In the genomic region with DNA sequence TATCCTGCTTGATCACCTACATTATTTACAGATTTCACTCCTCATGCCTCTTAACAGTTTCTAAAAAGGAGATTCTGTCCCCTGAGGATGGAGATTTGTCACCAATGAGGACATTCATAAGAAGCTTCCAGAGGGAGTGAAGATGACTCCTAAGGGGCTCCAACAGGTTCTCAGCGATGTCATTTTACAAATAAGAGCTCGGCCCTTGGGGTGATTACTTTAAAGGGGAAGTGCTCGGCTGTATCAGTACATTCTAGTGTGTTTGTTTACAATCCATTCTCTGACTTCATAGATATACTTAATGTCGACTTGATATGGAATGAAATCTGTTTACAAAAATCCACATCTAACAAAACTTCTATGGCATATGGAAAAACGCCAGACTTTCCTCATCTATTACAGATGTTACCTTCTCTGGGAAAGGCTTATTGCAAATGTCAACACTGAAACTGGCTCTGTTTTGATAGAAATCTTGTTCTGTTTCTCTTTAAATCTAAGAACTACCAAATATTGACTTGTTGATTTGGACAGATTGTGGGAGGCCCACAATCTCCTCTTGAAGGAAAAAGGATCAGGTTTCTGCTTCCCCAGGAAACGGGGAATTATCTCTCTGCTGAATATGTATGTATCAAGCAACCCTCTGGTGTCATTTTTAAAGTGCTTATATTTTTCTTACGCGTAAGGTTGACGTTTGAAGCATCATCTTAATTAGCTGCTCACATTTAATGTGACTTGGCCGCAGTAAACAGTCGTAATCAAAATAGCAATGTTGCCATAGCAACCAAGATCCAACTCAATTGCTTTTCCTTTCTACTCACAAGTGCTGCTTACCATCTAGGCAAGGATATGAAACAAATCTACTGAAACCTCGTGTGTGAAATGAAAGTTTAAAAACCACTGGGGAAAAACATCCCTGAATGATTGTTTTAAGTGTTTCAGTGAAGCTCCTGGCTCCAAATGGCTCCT, we compare ENCODE assay signal across 1 cellular context.
A peak's percentile ranks its signal among the peaks of the same experiment; 100 is the strongest.
TF ChIP-seq lines count a peak whose summit lies in the region.

No MANE protein-coding gene starts in this region.

TF ChIP-seq in HEK293, 187 proteins besides CTCF, POLR2A, EP300 and RAD21 (continued from another document):
- TF ChIP-seq ZNF274 (IDR thresholded peaks at IDR 0.05; ENCODE audit: low read length) (no peak), ZNF274 (tag by site-specific recombination; IDR thresholded peaks at IDR 0.05; ENCODE audit: borderline replicate concordance) (no peak), MEIS1 (CRISPR knock-in tag; IDR thresholded peaks at IDR 0.05; ENCODE audit: borderline replicate concordance) (no peak), ZNF529 (tag by site-specific recombination; IDR thresholded peaks at IDR 0.05; ENCODE audit: insufficient replicate concordance) (no peak), GLI2 (tag by site-specific recombination; IDR thresholded peaks at IDR 0.05; ENCODE audit: borderline replicate concordance, low read depth) (no peak; the same call in 1 of the 2 replicates), TCF7L2 (IDR thresholded peaks at IDR 0.05; ENCODE audit: borderline replicate concordance, low read depth, low read length) (no peak), HOXC10 (CRISPR knock-in tag; IDR thresholded peaks at IDR 0.05) (no peak), ZIC2 (tag by site-specific recombination; IDR thresholded peaks at IDR 0.05) (no peak), KLF7 (tag by site-specific recombination; IDR thresholded peaks at IDR 0.05; ENCODE audit: borderline replicate concordance) (no peak), ZBTB20 (tag by site-specific recombination; IDR thresholded peaks at IDR 0.05) (no peak), ZNF211 (tag by site-specific recombination; IDR thresholded peaks at IDR 0.05; ENCODE audit: low read depth) (no peak), HOXA7 (CRISPR knock-in tag; IDR thresholded peaks at IDR 0.05; ENCODE audit: borderline replicate concordance) (no peak), KLF16 (tag by site-specific recombination; IDR thresholded peaks at IDR 0.05) (no peak), GFI1B (tag by site-specific recombination; IDR thresholded peaks at IDR 0.05) (peak; percentile 69; the same call in 1 of the 2 replicates), ZNF202 (tag by site-specific recombination; IDR thresholded peaks at IDR 0.05; ENCODE audit: borderline replicate concordance) (no peak), ZNF24 (tag by site-specific recombination; IDR thresholded peaks at IDR 0.05) (no peak), ZBTB17 (tag by site-specific recombination; IDR thresholded peaks at IDR 0.05) (peak; percentile 86), ZNF19 (tag by site-specific recombination; IDR thresholded peaks at IDR 0.05; ENCODE audit: low read depth) (no peak), ZNF239 (tag by site-specific recombination; IDR thresholded peaks at IDR 0.05) (no peak), ZBTB7A (tag by site-specific recombination; IDR thresholded peaks at IDR 0.05; ENCODE audit: low read depth) (no peak), ZNF221 (tag by site-specific recombination; IDR thresholded peaks at IDR 0.05; ENCODE audit: borderline replicate concordance) (no peak)
- TF ChIP-seq, protein P1, sequence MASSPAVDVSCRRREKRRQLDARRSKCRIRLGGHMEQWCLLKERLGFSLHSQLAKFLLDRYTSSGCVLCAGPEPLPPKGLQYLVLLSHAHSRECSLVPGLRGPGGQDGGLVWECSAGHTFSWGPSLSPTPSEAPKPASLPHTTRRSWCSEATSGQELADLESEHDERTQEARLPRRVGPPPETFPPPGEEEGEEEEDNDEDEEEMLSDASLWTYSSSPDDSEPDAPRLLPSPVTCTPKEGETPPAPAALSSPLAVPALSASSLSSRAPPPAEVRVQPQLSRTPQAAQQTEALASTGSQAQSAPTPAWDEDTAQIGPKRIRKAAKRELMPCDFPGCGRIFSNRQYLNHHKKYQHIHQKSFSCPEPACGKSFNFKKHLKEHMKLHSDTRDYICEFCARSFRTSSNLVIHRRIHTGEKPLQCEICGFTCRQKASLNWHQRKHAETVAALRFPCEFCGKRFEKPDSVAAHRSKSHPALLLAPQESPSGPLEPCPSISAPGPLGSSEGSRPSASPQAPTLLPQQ (tag by site-specific recombination; IDR thresholded peaks at IDR 0.05): 0 out of 2 replicates have a peak, but pooled peaks have one; percentile 39
- TF ChIP-seq, protein P2, sequence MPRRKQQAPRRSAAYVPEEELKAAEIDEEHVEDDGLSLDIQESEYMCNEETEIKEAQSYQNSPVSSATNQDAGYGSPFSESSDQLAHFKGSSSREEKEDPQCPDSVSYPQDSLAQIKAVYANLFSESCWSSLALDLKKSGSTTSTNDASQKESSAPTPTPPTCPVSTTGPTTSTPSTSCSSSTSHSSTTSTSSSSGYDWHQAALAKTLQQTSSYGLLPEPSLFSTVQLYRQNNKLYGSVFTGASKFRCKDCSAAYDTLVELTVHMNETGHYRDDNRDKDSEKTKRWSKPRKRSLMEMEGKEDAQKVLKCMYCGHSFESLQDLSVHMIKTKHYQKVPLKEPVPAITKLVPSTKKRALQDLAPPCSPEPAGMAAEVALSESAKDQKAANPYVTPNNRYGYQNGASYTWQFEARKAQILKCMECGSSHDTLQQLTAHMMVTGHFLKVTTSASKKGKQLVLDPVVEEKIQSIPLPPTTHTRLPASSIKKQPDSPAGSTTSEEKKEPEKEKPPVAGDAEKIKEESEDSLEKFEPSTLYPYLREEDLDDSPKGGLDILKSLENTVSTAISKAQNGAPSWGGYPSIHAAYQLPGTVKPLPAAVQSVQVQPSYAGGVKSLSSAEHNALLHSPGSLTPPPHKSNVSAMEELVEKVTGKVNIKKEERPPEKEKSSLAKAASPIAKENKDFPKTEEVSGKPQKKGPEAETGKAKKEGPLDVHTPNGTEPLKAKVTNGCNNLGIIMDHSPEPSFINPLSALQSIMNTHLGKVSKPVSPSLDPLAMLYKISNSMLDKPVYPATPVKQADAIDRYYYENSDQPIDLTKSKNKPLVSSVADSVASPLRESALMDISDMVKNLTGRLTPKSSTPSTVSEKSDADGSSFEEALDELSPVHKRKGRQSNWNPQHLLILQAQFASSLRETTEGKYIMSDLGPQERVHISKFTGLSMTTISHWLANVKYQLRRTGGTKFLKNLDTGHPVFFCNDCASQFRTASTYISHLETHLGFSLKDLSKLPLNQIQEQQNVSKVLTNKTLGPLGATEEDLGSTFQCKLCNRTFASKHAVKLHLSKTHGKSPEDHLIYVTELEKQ (tag by site-specific recombination; IDR thresholded peaks at IDR 0.05; ENCODE audit: borderline replicate concordance): peak; percentile 19; the same call in 1 of the 2 replicates
- TF ChIP-seq, protein P3, sequence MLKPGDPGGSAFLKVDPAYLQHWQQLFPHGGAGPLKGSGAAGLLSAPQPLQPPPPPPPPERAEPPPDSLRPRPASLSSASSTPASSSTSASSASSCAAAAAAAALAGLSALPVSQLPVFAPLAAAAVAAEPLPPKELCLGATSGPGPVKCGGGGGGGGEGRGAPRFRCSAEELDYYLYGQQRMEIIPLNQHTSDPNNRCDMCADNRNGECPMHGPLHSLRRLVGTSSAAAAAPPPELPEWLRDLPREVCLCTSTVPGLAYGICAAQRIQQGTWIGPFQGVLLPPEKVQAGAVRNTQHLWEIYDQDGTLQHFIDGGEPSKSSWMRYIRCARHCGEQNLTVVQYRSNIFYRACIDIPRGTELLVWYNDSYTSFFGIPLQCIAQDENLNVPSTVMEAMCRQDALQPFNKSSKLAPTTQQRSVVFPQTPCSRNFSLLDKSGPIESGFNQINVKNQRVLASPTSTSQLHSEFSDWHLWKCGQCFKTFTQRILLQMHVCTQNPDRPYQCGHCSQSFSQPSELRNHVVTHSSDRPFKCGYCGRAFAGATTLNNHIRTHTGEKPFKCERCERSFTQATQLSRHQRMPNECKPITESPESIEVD (tag by site-specific recombination; IDR thresholded peaks at IDR 0.05): peak; percentile 76
- TF ChIP-seq, protein P4, sequence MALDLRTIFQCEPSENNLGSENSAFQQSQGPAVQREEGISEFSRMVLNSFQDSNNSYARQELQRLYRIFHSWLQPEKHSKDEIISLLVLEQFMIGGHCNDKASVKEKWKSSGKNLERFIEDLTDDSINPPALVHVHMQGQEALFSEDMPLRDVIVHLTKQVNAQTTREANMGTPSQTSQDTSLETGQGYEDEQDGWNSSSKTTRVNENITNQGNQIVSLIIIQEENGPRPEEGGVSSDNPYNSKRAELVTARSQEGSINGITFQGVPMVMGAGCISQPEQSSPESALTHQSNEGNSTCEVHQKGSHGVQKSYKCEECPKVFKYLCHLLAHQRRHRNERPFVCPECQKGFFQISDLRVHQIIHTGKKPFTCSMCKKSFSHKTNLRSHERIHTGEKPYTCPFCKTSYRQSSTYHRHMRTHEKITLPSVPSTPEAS (tag by site-specific recombination; IDR thresholded peaks at IDR 0.05): no peak
- TF ChIP-seq, protein P5, sequence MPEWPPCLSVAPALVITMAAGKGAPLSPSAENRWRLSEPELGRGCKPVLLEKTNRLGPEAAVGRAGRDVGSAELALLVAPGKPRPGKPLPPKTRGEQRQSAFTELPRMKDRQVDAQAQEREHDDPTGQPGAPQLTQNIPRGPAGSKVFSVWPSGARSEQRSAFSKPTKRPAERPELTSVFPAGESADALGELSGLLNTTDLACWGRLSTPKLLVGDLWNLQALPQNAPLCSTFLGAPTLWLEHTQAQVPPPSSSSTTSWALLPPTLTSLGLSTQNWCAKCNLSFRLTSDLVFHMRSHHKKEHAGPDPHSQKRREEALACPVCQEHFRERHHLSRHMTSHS (tag by site-specific recombination; IDR thresholded peaks at IDR 0.05): no peak
- TF ChIP-seq, protein P6, sequence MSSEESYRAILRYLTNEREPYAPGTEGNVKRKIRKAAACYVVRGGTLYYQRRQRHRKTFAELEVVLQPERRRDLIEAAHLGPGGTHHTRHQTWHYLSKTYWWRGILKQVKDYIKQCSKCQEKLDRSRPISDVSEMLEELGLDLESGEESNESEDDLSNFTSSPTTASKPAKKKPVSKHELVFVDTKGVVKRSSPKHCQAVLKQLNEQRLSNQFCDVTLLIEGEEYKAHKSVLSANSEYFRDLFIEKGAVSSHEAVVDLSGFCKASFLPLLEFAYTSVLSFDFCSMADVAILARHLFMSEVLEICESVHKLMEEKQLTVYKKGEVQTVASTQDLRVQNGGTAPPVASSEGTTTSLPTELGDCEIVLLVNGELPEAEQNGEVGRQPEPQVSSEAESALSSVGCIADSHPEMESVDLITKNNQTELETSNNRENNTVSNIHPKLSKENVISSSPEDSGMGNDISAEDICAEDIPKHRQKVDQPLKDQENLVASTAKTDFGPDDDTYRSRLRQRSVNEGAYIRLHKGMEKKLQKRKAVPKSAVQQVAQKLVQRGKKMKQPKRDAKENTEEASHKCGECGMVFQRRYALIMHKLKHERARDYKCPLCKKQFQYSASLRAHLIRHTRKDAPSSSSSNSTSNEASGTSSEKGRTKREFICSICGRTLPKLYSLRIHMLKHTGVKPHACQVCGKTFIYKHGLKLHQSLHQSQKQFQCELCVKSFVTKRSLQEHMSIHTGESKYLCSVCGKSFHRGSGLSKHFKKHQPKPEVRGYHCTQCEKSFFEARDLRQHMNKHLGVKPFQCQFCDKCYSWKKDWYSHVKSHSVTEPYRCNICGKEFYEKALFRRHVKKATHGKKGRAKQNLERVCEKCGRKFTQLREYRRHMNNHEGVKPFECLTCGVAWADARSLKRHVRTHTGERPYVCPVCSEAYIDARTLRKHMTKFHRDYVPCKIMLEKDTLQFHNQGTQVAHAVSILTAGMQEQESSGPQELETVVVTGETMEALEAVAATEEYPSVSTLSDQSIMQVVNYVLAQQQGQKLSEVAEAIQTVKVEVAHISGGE (tag by site-specific recombination; conservative IDR thresholded peaks at IDR 0.05; ENCODE audit: low read depth): no peak
